7 cellular contexts compared by ENCODE assay signal in the genomic region with DNA sequence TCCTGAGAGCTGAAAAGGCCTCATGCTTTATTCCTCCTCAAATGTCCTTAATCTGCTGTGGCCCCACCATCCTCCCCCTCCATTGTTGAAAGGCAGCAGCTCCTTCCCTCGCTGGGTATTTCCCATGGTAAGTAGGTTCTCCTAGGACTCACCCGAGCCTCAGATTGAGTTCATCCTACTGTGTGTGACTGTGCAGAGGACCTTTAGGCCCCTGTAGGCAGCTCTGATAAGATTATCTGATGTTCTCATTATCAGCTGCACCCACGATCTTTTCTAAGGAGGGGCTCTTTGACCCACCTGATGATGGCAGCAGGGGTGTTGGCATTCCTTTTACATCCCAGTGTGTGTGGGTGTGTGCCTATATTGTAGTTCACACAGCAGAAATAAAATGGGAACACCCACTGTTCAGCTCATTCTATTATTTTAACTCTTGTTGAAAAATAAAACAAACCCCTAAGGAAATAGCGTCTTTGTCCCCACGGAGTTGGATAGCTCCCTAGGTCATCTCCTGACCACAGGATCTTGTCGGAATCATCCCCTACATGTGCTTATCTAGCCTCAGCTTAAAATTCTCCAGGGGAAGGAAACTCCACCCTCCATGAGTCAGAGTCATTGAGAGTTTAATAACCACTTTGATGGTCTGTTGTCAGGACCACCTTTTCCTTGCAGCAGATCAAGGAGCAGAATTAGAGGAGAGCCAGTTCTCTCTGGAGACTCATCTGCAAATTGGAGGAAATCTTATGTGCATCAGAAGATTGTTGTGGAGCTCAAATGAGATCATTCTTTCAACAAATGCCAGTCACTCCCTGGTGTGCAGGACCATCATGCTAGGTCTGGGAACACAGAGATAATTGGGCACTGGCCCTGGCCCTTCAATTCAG. TPM values are rescaled to one million over a fixed set of nuclear protein-coding genes. Genes with fewer than 3 reads are reported as not detected.
A peak's percentile ranks its signal among the peaks of the same experiment; 100 is the strongest.
DNase-seq lines count a peak whose midpoint lies in the region; ATAC-seq and TF ChIP-seq lines count a peak whose summit lies in the region.

No MANE protein-coding gene starts in this region.

- H3K4me3 ChIP-seq in left lung (no peak overlapping the region), tibial artery (no peak overlapping the region)

- no peaks in the 10 kb centered on the region for H3K9me3 Mint-ChIP-seq in activated T-cell treated with anti-CD3 and anti-CD28 coated beads, Interleukin-2, amount 50 U/mL, for 24 hours

- intact Hi-C loops in left lung (cut with DNase I) (no loop called here), tibial artery (cut with DNase I; ENCODE audit: low total_unique reads) (no loop called here)

- H3K36me3 ChIP-seq in left lung = peaks cover 0 to 8% of the 10 kb centered on the region in 2 donors
- peaks cover 0 to 5% (median 4%) of the 10 kb centered on the region in 3 donors for H3K36me3 ChIP-seq in tibial artery

- H3K27me3 ChIP-seq in left lung = no peaks in the 10 kb centered on the region
- no peaks in the 10 kb centered on the region for H3K27me3 ChIP-seq in tibial artery

- H3K4me1 Mint-ChIP-seq in activated T-cell treated with anti-CD3 and anti-CD28 coated beads, Interleukin-2, amount 50 U/mL, for 24 hours (ENCODE audit: low read depth) = peaks cover 2% of the 10 kb centered on the region

- peaks cover 20% of the 10 kb centered on the region for H3K36me3 Mint-ChIP-seq in activated T-cell treated with anti-CD3 and anti-CD28 coated beads, Interleukin-2, amount 50 U/mL, for 24 hours (ENCODE audit: low read depth)

- H3K9me3 ChIP-seq in left lung = no peaks in the 10 kb centered on the region
- H3K9me3 ChIP-seq in tibial artery = no peaks in the 10 kb centered on the region

- ATAC-seq in left lung = peak; percentile 29
- ATAC-seq in GM18517 (IDR thresholded peaks at IDR 0.05; ENCODE audit: unreplicated experiment) = no peak

- no peak overlapping the region for H3K27ac Mint-ChIP-seq in activated T-cell treated with anti-CD3 and anti-CD28 coated beads, Interleukin-2, amount 50 U/mL, for 24 hours

- TF ChIP-seq CTCF in left lung (IDR thresholded peaks at IDR 0.05) (no peak), tibial artery (IDR thresholded peaks at IDR 0.05) (no peak)

- H3K4me3 Mint-ChIP-seq in activated T-cell treated with anti-CD3 and anti-CD28 coated beads, Interleukin-2, amount 50 U/mL, for 24 hours = no peak overlapping the region

- DNase-seq in NCI-H2227 treated with DMSO at 0.1 percent for 48 hours (lab: John Stamatoyannopoulos, UW) = peak; percentile 61
- peak; percentile 59 for DNase-seq in cerebellar cortex (ENCODE audit: low spot score)
- DNase-seq in left lung = no peak
- no peak for DNase-seq in tibial artery
- DNase-seq in activated T-cell treated with anti-CD3 and anti-CD28 coated beads, Interleukin-2, amount 50 U/mL, for 24 hours = no peak
- no peak for DNase-seq in amniotic stem cell (lab: John Stamatoyannopoulos, UW)

- peak overlapping the region; percentile 67 to 75 for H3K27ac ChIP-seq in left lung
- peak overlapping the region; percentile 8 to 50 for H3K27ac ChIP-seq in tibial artery

- H3K27me3 Mint-ChIP-seq in activated T-cell treated with anti-CD3 and anti-CD28 coated beads, Interleukin-2, amount 50 U/mL, for 24 hours = no peaks in the 10 kb centered on the region

- H3K4me1 ChIP-seq in left lung (peaks cover 0 to 4% of the 10 kb centered on the region in 2 donors), tibial artery (peaks cover 0 to 78% (median 40%) of the 10 kb centered on the region in 4 donors)

RNA-seq across cellular contexts. Expression of a gene that starts 19.3 kb away (rescaled TPM):
- 10 to 100 TPM; 26.1 to 31.2 TPM for total RNA-seq in left lung

RNA-seq across cellular contexts. Expression of a gene that starts 42.2 kb away (rescaled TPM):
- 10 to 100 TPM; 27.5 to 41.7 TPM for total RNA-seq in left lung

RNA-seq across cellular contexts. Expression of a gene that starts 59.7 kb away (rescaled TPM):
- total RNA-seq in left lung = not detected

Comparison
In these comparisons a context has a peak if more than half of its experiments do, and no peak if none do; other contexts are left out.
1. DNase-seq: peak in NCI-H2227 treated with DMSO at 0.1 percent for 48 hours (single experiment) and cerebellar cortex (single experiment); none in left lung (0 of 2), tibial artery (0 of 2), activated T-cell treated with anti-CD3 and anti-CD28 coated beads, Interleukin-2, amount 50 U/mL, for 24 hours (single experiment) and amniotic stem cell (single experiment).